Comparison of ENCODE assay signal across 30 cellular contexts in the genomic region with DNA sequence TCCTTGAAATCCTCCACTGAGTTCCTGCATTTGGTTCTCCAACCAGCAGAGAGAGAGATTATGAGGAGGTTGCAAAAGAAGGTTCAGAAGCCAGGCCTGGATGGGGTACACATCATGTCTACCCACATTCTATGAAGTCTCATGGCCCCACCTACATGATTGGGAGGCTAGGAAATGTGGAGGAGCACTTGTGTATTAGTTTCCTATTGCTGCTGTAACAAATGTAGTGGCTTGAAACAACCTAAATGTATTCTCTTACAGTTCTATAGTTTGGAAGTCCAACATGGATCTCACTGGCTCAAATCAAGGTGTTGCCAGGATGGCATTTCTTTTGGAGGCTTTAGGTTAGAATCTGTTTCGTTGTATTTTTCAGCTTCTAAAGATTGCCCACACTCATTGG.
"Had no signal": no experiment of that assay in that cellular context is flagged by ENCODE, and none has a peak within 500 bp of the region (broad histone marks: within the 10 kb centered on the region; RNA-seq: fewer than 3 reads in every experiment).

No MANE protein-coding gene starts in this region.

- H3K27me3 ChIP-seq: ascending aorta had no signal

- H3K27ac ChIP-seq: ascending aorta, WERI-Rb-1 had no signal

- H3K4me3 ChIP-seq: ascending aorta had no signal

- FAIRE-seq: TTC549 had no signal

- H3K9me3 ChIP-seq: ascending aorta had no signal

- ATAC-seq: activated CD4-positive, alpha-beta T cell treated with anti-CD3 and anti-CD28 coated beads for 36 hours; activated CD4-positive, CD25-positive, alpha-beta regulatory T cell treated with anti-CD3 and anti-CD28 coated beads, Interleukin-2, amount 50 U/mL, for 24 hours; activated CD8-positive, alpha-beta memory T cell treated with anti-CD3 and anti-CD28 coated beads, Interleukin-2, amount 10 ng/mL, durations not matched to agents 7 days and 5 days; activated CD8-positive, alpha-beta T cell treated with anti-CD3 and anti-CD28 coated beads, Interleukin-2, amount 10 ng/mL, durations not matched to agents 7 days and 5 days; activated naive CD8-positive, alpha-beta T cell treated with anti-CD3 and anti-CD28 coated beads, Interleukin-2, amount 50 U/mL, for 24 hours; WTC11 had no signal

- H3K36me3 ChIP-seq: ascending aorta, WERI-Rb-1 had no signal

- DNase-seq: activated CD4-positive, alpha-beta memory T cell treated with anti-CD3 and anti-CD28 coated beads, Interleukin-2, amount 10 ng/mL, durations not matched to agents 7 days and 5 days; activated CD4-positive, alpha-beta T cell treated with anti-CD3 and anti-CD28 coated beads for 1 hour; activated CD4-positive, alpha-beta T cell treated with anti-CD3 and anti-CD28 coated beads for 36 hours; activated CD4-positive, alpha-beta T cell treated with anti-CD3 and anti-CD28 coated beads for 48 hours; activated CD4-positive, alpha-beta T cell treated with anti-CD3 and anti-CD28 coated beads, Interleukin-2, amount 10 ng/mL, durations not matched to agents 7 days and 5 days; activated CD4-positive, alpha-beta T cell treated with anti-CD3 and anti-CD28 coated beads, Interleukin-2, amount 50 U/mL, for 48 hours; activated CD4-positive, CD25-positive, alpha-beta regulatory T cell; activated CD8-positive, alpha-beta memory T cell treated with anti-CD3 and anti-CD28 coated beads for 24 hours; activated CD8-positive, alpha-beta memory T cell treated with anti-CD3 and anti-CD28 coated beads, Interleukin-2, amount 10 ng/mL, durations not matched to agents 7 days and 5 days; activated CD8-positive, alpha-beta memory T cell treated with anti-CD3 and anti-CD28 coated beads, Interleukin-2, amount 50 U/mL, for 48 hours; activated CD8-positive, alpha-beta T cell treated with anti-CD3 and anti-CD28 coated beads, Interleukin-2, amount 10 ng/mL, durations not matched to agents 7 days and 5 days; activated effector memory CD4-positive, alpha-beta T cell treated with Interleukin-2 at 50 U/mL for 16 hours; activated gamma-delta T cell; activated naive CD4-positive, alpha-beta T cell treated with anti-CD3 and anti-CD28 coated beads, Interleukin-2, amount 10 ng/mL, durations not matched to agents 7 days and 5 days; activated naive CD4-positive, alpha-beta T cell treated with Interleukin-2 at 50 U/mL for 16 hours; activated naive CD8-positive, alpha-beta T cell treated with anti-CD3 and anti-CD28 coated beads, Interleukin-2, amount 10 ng/mL, durations not matched to agents 7 days and 5 days; activated naive CD8-positive, alpha-beta T cell treated with anti-CD3 and anti-CD28 coated beads, Interleukin-2, amount 50 U/mL, for 24 hours; activated T-cell treated with anti-CD3 and anti-CD28 coated beads, Interleukin-2, amount 50 U/mL, for 24 hours; activated T-cell treated with anti-CD3 and anti-CD28 coated beads, Interleukin-2, amount 50 U/mL, for 48 hours; amygdala; anterior cingulate cortex; central memory CD4-positive, alpha-beta T cell; T-helper 1 cell; T-helper 2 cell; T-helper 9 cell; WERI-Rb-1 had no signal
